ENCODE assay signal across 9 cellular contexts in genomic region chr2:197356136-197356535, GRCh38. TPM values are rescaled to one million over a fixed set of nuclear protein-coding genes. Genes with fewer than 3 reads are reported as not detected.
DNase-seq lines count a peak whose midpoint lies in the region; ATAC-seq and TF ChIP-seq lines count a peak whose summit lies in the region.
"Had no signal": no experiment of that assay in that cellular context is flagged by ENCODE, and none has a peak within 500 bp of the region (broad histone marks: within the 10 kb centered on the region; RNA-seq: fewer than 3 reads in every experiment).

No MANE protein-coding gene starts in this region.

- H3K36me3 ChIP-seq in mucosa of descending colon (ENCODE audit: low read depth), result no peaks in the 10 kb centered on the region

- DNase-seq in AG09319 (ENCODE audit: extremely low read depth, low read depth), result no peak
- no peak for DNase-seq in GM12865 (ENCODE audit: low read depth)
- DNase-seq in foreskin keratinocyte, result no peak
- no peak for DNase-seq in cerebellar nuclear complex (lab: John Stamatoyannopoulos, UW)
- DNase-seq in NCI-H187 (lab: John Stamatoyannopoulos, UW), result no peak
- DNase-seq in mucosa of descending colon, result no peak

- intact Hi-C loops in mucosa of descending colon (cut with DNase I, micrococcal nuclease), result no loop called here

- H3K9me3 ChIP-seq in mucosa of descending colon, result no peaks in the 10 kb centered on the region

- peak; percentile 57 for ATAC-seq in SK-N-SH treated with all-trans-retinoic acid at 6 μM for 48 hours
- peak; percentile 28 for ATAC-seq in foreskin keratinocyte
- ATAC-seq in GM18502 (IDR thresholded peaks at IDR 0.05; ENCODE audit: poor library complexity, unreplicated experiment), result no peak
- ATAC-seq in mucosa of descending colon, result no peak
- ATAC-seq: Right ventricle myocardium inferior had no signal

- peak; percentile 29 for TF ChIP-seq CTCF in AG09319 (IDR thresholded peaks at IDR 0.05; ENCODE audit: low read depth, low read length)
- TF ChIP-seq CTCF in GM12865 (IDR thresholded peaks at IDR 0.05; ENCODE audit: insufficient read depth, low read depth, low read length, missing control alignments), result peak; percentile 19
- TF ChIP-seq CTCF in foreskin keratinocyte (conservative IDR thresholded peaks at IDR 0.05), result peak; percentile 43
- TF ChIP-seq CTCF in mucosa of descending colon (IDR thresholded peaks at IDR 0.05), result no peak

- no peak overlapping the region for H3K4me3 ChIP-seq in GM12865 (ENCODE audit: low read depth, low read length)
- H3K4me3 ChIP-seq in mucosa of descending colon, result no peak overlapping the region

- no peaks in the 10 kb centered on the region for H3K27me3 ChIP-seq in foreskin keratinocyte

- H3K4me1 ChIP-seq in foreskin keratinocyte (no peaks in the 10 kb centered on the region), mucosa of descending colon (ENCODE audit: low read depth) (no peaks in the 10 kb centered on the region)

- H3K27ac ChIP-seq in foreskin keratinocyte, result no peak overlapping the region

TF ChIP-seq in SK-N-SH treated with all-trans-retinoic acid at 6 μM for 48 hours, 23 proteins besides CTCF, POLR2A, EP300 and RAD21:
- TF ChIP-seq GLIS3 (CRISPR knock-in tag; IDR thresholded peaks at IDR 0.05) (no peak), ZNF565 (CRISPR knock-in tag; conservative IDR thresholded peaks at IDR 0.05; ENCODE audit: low read depth) (no peak)

RNA-seq across cellular contexts. Expression of gene ANKRD44, which starts 45.6 kb away (rescaled TPM):
- total RNA-seq in foreskin keratinocyte, result 0.99 and 2.0 TPM in 2 replicates
- 0.07 and 0.37 TPM in 2 replicates for polyA plus RNA-seq in foreskin keratinocyte
- 10 to 100 TPM in 2 of 3 donors, 1 to 10 TPM in 1; 9.7 to 25.7 (median 13.7) TPM for total RNA-seq in mucosa of descending colon

Comparison
In these comparisons a context has a peak if more than half of its experiments do, and no peak if none do; other contexts are left out.
1. ATAC-seq: peak in SK-N-SH treated with all-trans-retinoic acid at 6 μM for 48 hours (single experiment) and foreskin keratinocyte (single experiment); none in GM18502 (single experiment) and mucosa of descending colon (single experiment).